19 cellular contexts compared by ENCODE assay signal in the genomic region with DNA sequence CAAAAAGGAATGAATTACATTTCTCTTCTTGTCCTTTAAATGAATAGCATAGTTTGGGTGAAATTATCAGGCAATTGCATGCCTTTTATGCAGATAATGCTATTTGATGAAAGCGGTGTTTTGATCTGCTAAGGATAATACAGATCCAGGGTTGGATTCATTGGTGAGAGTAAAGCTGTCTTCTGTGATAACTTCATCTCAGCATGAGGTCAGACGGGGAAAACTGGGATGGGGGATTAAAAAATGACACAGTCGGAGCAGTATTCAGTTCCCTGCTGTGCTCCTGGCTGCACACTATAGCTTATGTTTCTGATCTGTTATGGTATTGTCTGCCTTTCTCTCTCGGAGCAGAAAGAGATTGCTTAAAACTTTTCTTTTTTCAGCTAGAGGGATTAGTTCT.
"Had no signal": no experiment of that assay in that cellular context is flagged by ENCODE, and none has a peak within 500 bp of the region (broad histone marks: within the 10 kb centered on the region; RNA-seq: fewer than 3 reads in every experiment).

No MANE protein-coding gene starts in this region.

- H3K9me3 ChIP-seq: adrenal gland, breast epithelium, esophagus muscularis mucosa, left lung, mucosa of descending colon, neutrophil, suprapubic skin had no signal

- H3K27me3 ChIP-seq: adrenal gland had no signal

- H3K27ac ChIP-seq: adrenal gland, breast epithelium, esophagus muscularis mucosa, left lung, neutrophil, suprapubic skin had no signal

- H3K4me3 ChIP-seq: adrenal gland, breast epithelium, esophagus muscularis mucosa, left lung, mucosa of descending colon, suprapubic skin had no signal

- DNase-seq: activated CD4-positive, alpha-beta memory T cell treated with anti-CD3 and anti-CD28 coated beads, Interleukin-2, amount 10 ng/mL, durations not matched to agents 7 days and 5 days; activated CD4-positive, alpha-beta T cell treated with anti-CD3 and anti-CD28 coated beads for 4 hours; activated effector memory CD4-positive, alpha-beta T cell treated with anti-CD3 and anti-CD28 coated beads, Interleukin-2, amount 50 U/mL, for 16 hours; activated T-cell treated with anti-CD3 and anti-CD28 coated beads, Interleukin-2, amount 50 U/mL, for 48 hours; adrenal gland; hippocampal formation; kidney; left lung; mammary epithelial cell; mucosa of descending colon; naive thymus-derived CD4-positive, alpha-beta T cell; right cardiac atrium; small intestine; T-helper 2 cell; trophoblast cell had no signal

- H3K36me3 ChIP-seq: adrenal gland, breast epithelium, esophagus muscularis mucosa, left lung, neutrophil, suprapubic skin had no signal

- H3K4me1 ChIP-seq: breast epithelium, left lung had no signal
